24 cellular contexts compared by ENCODE assay signal in the genomic region with DNA sequence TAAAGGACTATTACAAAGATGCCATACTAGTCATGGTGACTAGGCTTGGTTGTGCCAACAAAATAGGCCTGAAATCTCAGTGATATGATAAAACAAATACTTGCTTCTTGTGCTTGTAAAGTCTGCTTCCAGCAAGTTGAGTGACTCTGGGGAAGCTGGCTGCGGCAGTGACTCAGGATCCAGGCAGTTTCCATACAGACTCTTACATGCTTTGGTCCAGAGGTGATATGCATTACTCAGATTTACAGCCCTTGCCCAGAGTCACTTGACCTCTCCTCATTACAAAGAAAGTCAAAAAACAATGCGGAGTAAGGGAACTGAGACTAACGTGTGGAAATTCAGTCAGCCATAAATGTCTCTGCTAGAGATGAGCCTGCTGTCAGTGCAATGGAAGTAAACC.
A peak's percentile ranks its signal among the peaks of the same experiment; 100 is the strongest.
DNase-seq lines count a peak whose midpoint lies in the region; ATAC-seq and TF ChIP-seq lines count a peak whose summit lies in the region.
"Had no signal": no experiment of that assay in that cellular context is flagged by ENCODE, and none has a peak within 500 bp of the region (broad histone marks: within the 10 kb centered on the region; RNA-seq: fewer than 3 reads in every experiment).

No MANE protein-coding gene starts in this region.

- H3K36me3 ChIP-seq in osteoblast (ENCODE audit: insufficient read depth, low read length): no peaks in the 10 kb centered on the region
- H3K36me3 ChIP-seq in vagina: no peaks in the 10 kb centered on the region
- no peaks in the 10 kb centered on the region for H3K36me3 ChIP-seq in transverse colon
- H3K36me3 ChIP-seq: MG63, right lobe of liver had no signal

- no peaks in the 10 kb centered on the region for H3K79me2 ChIP-seq in osteoblast (ENCODE audit: insufficient read depth, low read length)
- H3K79me2 ChIP-seq: parathyroid adenoma had no signal

- no peak overlapping the region for H3K4me2 ChIP-seq in osteoblast (ENCODE audit: insufficient read depth, low read length)

- ATAC-seq in HG03521 (IDR thresholded peaks at IDR 0.05; ENCODE audit: unreplicated experiment): no peak
- ATAC-seq: activated T-cell treated with anti-CD3 and anti-CD28 coated beads, Interleukin-2, amount 50 U/mL, for 72 hours; body of pancreas; CD8-positive, alpha-beta T cell; foreskin keratinocyte; naive thymus-derived CD8-positive, alpha-beta T cell; right lobe of liver had no signal

- no peak overlapping the region for H3K27ac ChIP-seq in osteoblast (ENCODE audit: low read depth, low read length)
- H3K27ac ChIP-seq in vagina: no peak overlapping the region
- no peak overlapping the region for H3K27ac ChIP-seq in transverse colon
- H3K27ac ChIP-seq: body of pancreas, foreskin keratinocyte, parathyroid adenoma, right lobe of liver, testis had no signal

- no peak for TF ChIP-seq EP300 in transverse colon (IDR thresholded peaks at IDR 0.05; ENCODE audit: low read depth)

- 39 to 60% methylated on average over 3 of the region's 3 CpGs for WGBS in transverse colon (ENCODE audit: low coverage in 1 of 2), 2 donors

- peak; percentile 6 for DNase-seq in ELF-1 (ENCODE audit: low read depth, low spot score)
- DNase-seq in T1000 (lab: John Stamatoyannopoulos, UW): peak; percentile 63
- peak; percentile 15 for DNase-seq in fibroblast of pulmonary artery (ENCODE audit: low read depth)
- peak; percentile 34 for DNase-seq in osteoblast (ENCODE audit: insufficient read length, low spot score, missing footprints)
- no peak for DNase-seq in vagina (ENCODE audit: extremely low spot score in 2 of 2)
- DNase-seq in AML-193 (lab: John Stamatoyannopoulos, UW): no peak
- DNase-seq in transverse colon: no peak
- DNase-seq: activated CD4-positive, CD25-positive, alpha-beta regulatory T cell treated with anti-CD3 and anti-CD28 coated beads, Interleukin-2, amount 50 U/mL, for 72 hours; activated T-cell treated with anti-CD3 and anti-CD28 coated beads, Interleukin-2, amount 50 U/mL, for 72 hours; body of pancreas; CD8-positive, alpha-beta T cell; DMS53; hippocampal formation; MG63; naive thymus-derived CD8-positive, alpha-beta T cell; NCI-H1436; NCI-H2171; NCI-H524 treated with DMSO at 0.1 percent for 48 hours; right lobe of liver; T-helper 9 cell; testis had no signal

- H3K27me3 ChIP-seq in osteoblast (ENCODE audit: insufficient read depth, low read length) (no peaks in the 10 kb centered on the region), vagina (no peaks in the 10 kb centered on the region), transverse colon (no peaks in the 10 kb centered on the region)
- H3K27me3 ChIP-seq: body of pancreas, foreskin keratinocyte, MG63, right lobe of liver, testis had no signal

- in situ Hi-C loops in transverse colon (cut with MboI; ENCODE audit: low pct_ligation_motif_present in 1 of 4, low pct_unique_long_range_greater_than_20kb in 1 of 4, low sequenced_read_pairs in 3 of 4): no loop called here

- H2AFZ ChIP-seq in osteoblast (ENCODE audit: low read length): no peak overlapping the region
- H2AFZ ChIP-seq: parathyroid adenoma had no signal

- H4K20me1 ChIP-seq in osteoblast (ENCODE audit: insufficient read depth, low read length): no peaks in the 10 kb centered on the region

- intact Hi-C loops in vagina (cut with DNase I): no loop called here
- intact Hi-C loops in transverse colon (cut with DNase I; ENCODE audit: low total_unique reads): no loop called here

- no peak for TF ChIP-seq CTCF in fibroblast of pulmonary artery (IDR thresholded peaks at IDR 0.05; ENCODE audit: low read length, missing control alignments)
- no peak for TF ChIP-seq CTCF in osteoblast (IDR thresholded peaks at IDR 0.05; ENCODE audit: extremely low read depth, low read depth, low read length)
- TF ChIP-seq CTCF in vagina (IDR thresholded peaks at IDR 0.05): no peak
- no peak for TF ChIP-seq CTCF in transverse colon (IDR thresholded peaks at IDR 0.05)

- no peaks in the 10 kb centered on the region for H3K4me1 ChIP-seq in osteoblast (ENCODE audit: insufficient read depth, low read length)
- H3K4me1 ChIP-seq in vagina: no peaks in the 10 kb centered on the region
- H3K4me1 ChIP-seq in transverse colon: no peaks in the 10 kb centered on the region
- H3K4me1 ChIP-seq: body of pancreas, foreskin keratinocyte, parathyroid adenoma, right lobe of liver, testis had no signal

- H3K4me3 ChIP-seq in fibroblast of pulmonary artery (replicated peaks; ENCODE audit: low read depth, low read length) (no peak overlapping the region), osteoblast (ENCODE audit: insufficient read depth, low read length) (no peak overlapping the region), vagina (no peak overlapping the region), transverse colon (no peak overlapping the region)
- H3K4me3 ChIP-seq: body of pancreas, MG63, right lobe of liver, testis had no signal

- H3K9me3 ChIP-seq in osteoblast (ENCODE audit: low read depth, low read length) (no peaks in the 10 kb centered on the region), vagina (no peaks in the 10 kb centered on the region), transverse colon (no peaks in the 10 kb centered on the region)
- H3K9me3 ChIP-seq: body of pancreas, MG63, right lobe of liver, testis had no signal

- TF ChIP-seq POLR2A in vagina (IDR thresholded peaks at IDR 0.05) (no peak), transverse colon (IDR thresholded peaks at IDR 0.05) (no peak)

Comparison
In these comparisons a context has a peak if more than half of its experiments do, and no peak if none do; other contexts are left out.
1. DNase-seq: peak in ELF-1 (single experiment), T1000 (single experiment), fibroblast of pulmonary artery (single experiment) and osteoblast (single experiment); none in vagina (0 of 2), AML-193 (0 of 2) and transverse colon (single experiment).